Comparison of ENCODE assay signal across 11 cellular contexts in the genomic region with DNA sequence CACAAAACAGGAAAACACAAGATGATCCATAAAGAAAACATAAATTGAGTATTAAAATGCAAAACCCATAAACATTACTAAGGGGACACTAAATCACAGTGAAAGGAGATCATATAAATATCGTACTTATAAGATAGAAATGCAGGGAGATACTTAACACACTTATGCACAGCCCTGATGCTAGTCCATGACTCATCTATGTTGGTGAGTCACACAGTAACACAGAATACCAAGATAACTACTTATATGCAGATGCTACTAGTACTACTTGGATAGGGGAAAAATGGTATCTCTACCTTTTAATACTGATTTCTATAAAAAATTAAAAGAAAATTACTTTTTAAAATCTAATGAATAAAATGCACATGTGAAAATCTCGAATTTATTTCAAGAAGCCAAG.
DNase-seq lines count a peak whose midpoint lies in the region; TF ChIP-seq lines count a peak whose summit lies in the region.
"Had no signal": no experiment of that assay in that cellular context is flagged by ENCODE, and none has a peak within 500 bp of the region (broad histone marks: within the 10 kb centered on the region; RNA-seq: fewer than 3 reads in every experiment).

No MANE protein-coding gene starts in this region.

- H3K27me3 ChIP-seq in Peyer's patch, result no peaks in the 10 kb centered on the region
- no peaks in the 10 kb centered on the region for H3K27me3 ChIP-seq in WERI-Rb-1 (ENCODE audit: insufficient read depth, low read depth, severe bottlenecking)
- H3K27me3 ChIP-seq: upper lobe of left lung had no signal

- H3K27ac ChIP-seq in Peyer's patch (no peak overlapping the region), WERI-Rb-1 (no peak overlapping the region)
- H3K27ac ChIP-seq: upper lobe of left lung had no signal

- no peaks in the 10 kb centered on the region for H3K36me3 ChIP-seq in Peyer's patch
- H3K36me3 ChIP-seq in WERI-Rb-1, result no peaks in the 10 kb centered on the region
- H3K36me3 ChIP-seq: upper lobe of left lung had no signal

- H3K4me3 ChIP-seq in NB4 (ENCODE audit: low read depth, low read length) (no peak overlapping the region), epithelial cell of esophagus (ENCODE audit: low read length) (no peak overlapping the region), Peyer's patch (no peak overlapping the region), WERI-Rb-1 (ENCODE audit: low read depth, low read length) (no peak overlapping the region)
- H3K4me3 ChIP-seq: upper lobe of left lung had no signal

- no peak for TF ChIP-seq CTCF in NB4 (IDR thresholded peaks at IDR 0.05; ENCODE audit: low read depth, low read length)
- no peak for TF ChIP-seq CTCF in epithelial cell of esophagus (IDR thresholded peaks at IDR 0.05; ENCODE audit: insufficient read depth, low read depth, low read length, missing control alignments)
- TF ChIP-seq CTCF in Peyer's patch (IDR thresholded peaks at IDR 0.05), result no peak
- TF ChIP-seq CTCF in WERI-Rb-1 (IDR thresholded peaks at IDR 0.05; ENCODE audit: low read depth, low read length), result no peak

- DNase-seq in EL, result peak; percentile 84
- DNase-seq in NB4 (ENCODE audit: low read depth), result peak; percentile 6
- DNase-seq in epithelial cell of esophagus (ENCODE audit: low read depth), result peak; percentile 79
- DNase-seq in putamen (ENCODE audit: low spot score), result peak; percentile 47
- no peak for DNase-seq in Peyer's patch
- no peak for DNase-seq in NCI-H446 treated with DMSO at 0.1 percent for 48 hours (lab: John Stamatoyannopoulos, UW)
- no peak for DNase-seq in HK-2 (ENCODE audit: unreplicated experiment)
- DNase-seq in WERI-Rb-1, result no peak
- DNase-seq: NCI-H1417 treated with DMSO at 0.1 percent for 48 hours, retina, upper lobe of left lung had no signal

- H3K4me1 ChIP-seq in Peyer's patch, result no peaks in the 10 kb centered on the region
- H3K4me1 ChIP-seq: upper lobe of left lung had no signal

- TF ChIP-seq POLR2A in NB4 (IDR thresholded peaks at IDR 0.05; ENCODE audit: extremely low read depth, insufficient read length), result no peak
- no peak for TF ChIP-seq POLR2A in Peyer's patch (IDR thresholded peaks at IDR 0.05)

- H3K9me3 ChIP-seq in Peyer's patch (no peaks in the 10 kb centered on the region), WERI-Rb-1 (ENCODE audit: severe bottlenecking) (no peaks in the 10 kb centered on the region)
- H3K9me3 ChIP-seq: upper lobe of left lung had no signal

Comparison
In these comparisons a context has a peak if more than half of its experiments do, and no peak if none do; other contexts are left out.
1. DNase-seq: peak in EL (single experiment), NB4 (single experiment), epithelial cell of esophagus (single experiment) and putamen (single experiment); none in Peyer's patch (0 of 3), NCI-H446 treated with DMSO at 0.1 percent for 48 hours (single experiment), HK-2 (single experiment) and WERI-Rb-1 (single experiment).